14 cellular contexts compared by ENCODE assay signal in genomic region chr6:130708338-130708737, GRCh38.
DNase-seq lines count a peak whose midpoint lies in the region; ATAC-seq and TF ChIP-seq lines count a peak whose summit lies in the region.
"Had no signal": no experiment of that assay in that cellular context is flagged by ENCODE, and none has a peak within 500 bp of the region (broad histone marks: within the 10 kb centered on the region; RNA-seq: fewer than 3 reads in every experiment).

No MANE protein-coding gene starts in this region.

- no peaks in the 10 kb centered on the region for H3K79me2 ChIP-seq in Loucy (ENCODE audit: insufficient read depth, low read length)

- TF ChIP-seq CTCF in Loucy (conservative IDR thresholded peaks at IDR 0.05; ENCODE audit: low read length) (no peak), colonic mucosa (IDR thresholded peaks at IDR 0.05) (no peak), gastrocnemius medialis (IDR thresholded peaks at IDR 0.05 in 4 of 5, conservative IDR thresholded peaks at IDR 0.05 in 1 of 5) (no peak)

- peak overlapping the region; percentile 23 for H3K4me2 ChIP-seq in Loucy (ENCODE audit: low read depth, low read length, poor library complexity, severe bottlenecking)

- H3K9me3 ChIP-seq in Loucy (ENCODE audit: insufficient read depth, low read depth, low read length) (no peaks in the 10 kb centered on the region), colonic mucosa (no peaks in the 10 kb centered on the region), gastrocnemius medialis (no peaks in the 10 kb centered on the region)
- H3K9me3 ChIP-seq: breast epithelium, thyroid gland had no signal

- no peak overlapping the region for H3K27ac Mint-ChIP-seq in T-helper 1 cell treated with Interleukin-12 subunit alpha and Interleukin-12 subunit beta and Interleukin-4 antibody, amounts not matched to agents 30 μg/mL and 1 μg/mL, for 36 hours
- H3K27ac Mint-ChIP-seq: B cell had no signal

- no peak overlapping the region for H3K9ac ChIP-seq in Loucy (ENCODE audit: low read depth, low read length, poor library complexity, severe bottlenecking)
- no peak overlapping the region for H3K9ac ChIP-seq in colonic mucosa (ENCODE audit: low read depth in 2 of 2, low read length in 2 of 2)

- H3K4me1 Mint-ChIP-seq in T-helper 1 cell treated with Interleukin-12 subunit alpha and Interleukin-12 subunit beta and Interleukin-4 antibody, amounts not matched to agents 30 μg/mL and 1 μg/mL, for 36 hours (ENCODE audit: low read depth) = peaks cover 11% of the 10 kb centered on the region
- H3K4me1 Mint-ChIP-seq: B cell had no signal

- peaks cover 4% of the 10 kb centered on the region for H3K36me3 Mint-ChIP-seq in T-helper 1 cell treated with Interleukin-12 subunit alpha and Interleukin-12 subunit beta and Interleukin-4 antibody, amounts not matched to agents 30 μg/mL and 1 μg/mL, for 36 hours (ENCODE audit: low read depth)

- no peaks in the 10 kb centered on the region for H3K27me3 ChIP-seq in Loucy (ENCODE audit: insufficient read depth, low read length, poor library complexity, severe bottlenecking)
- no peaks in the 10 kb centered on the region for H3K27me3 ChIP-seq in colonic mucosa
- H3K27me3 ChIP-seq in gastrocnemius medialis = no peaks in the 10 kb centered on the region
- H3K27me3 ChIP-seq: breast epithelium, thyroid gland had no signal

- no peaks in the 10 kb centered on the region for H3F3A ChIP-seq in Loucy (ENCODE audit: low read depth)

- ATAC-seq in GM18517 (IDR thresholded peaks at IDR 0.05; ENCODE audit: unreplicated experiment) = no peak
- ATAC-seq in gastrocnemius medialis = no peak
- ATAC-seq: esophagus mucosa had no signal

- H3K36me3 ChIP-seq in Loucy (ENCODE audit: insufficient read depth, low read length) (no peaks in the 10 kb centered on the region), colonic mucosa (no peaks in the 10 kb centered on the region), gastrocnemius medialis (no peaks in the 10 kb centered on the region)
- H3K36me3 ChIP-seq: breast epithelium, thyroid gland had no signal

- peaks cover 21% of the 10 kb centered on the region for H3K9me3 Mint-ChIP-seq in T-helper 1 cell treated with Interleukin-12 subunit alpha and Interleukin-12 subunit beta and Interleukin-4 antibody, amounts not matched to agents 30 μg/mL and 1 μg/mL, for 36 hours
- H3K9me3 Mint-ChIP-seq: activated T-cell treated with anti-CD3 and anti-CD28 coated beads, Interleukin-2, amount 50 U/mL, for 4 hours had no signal

- no peak for TF ChIP-seq POLR2A in gastrocnemius medialis (IDR thresholded peaks at IDR 0.05)

- H3K4me3 ChIP-seq in Loucy (ENCODE audit: low read length, poor library complexity, severe bottlenecking) (no peak overlapping the region), colonic mucosa (no peak overlapping the region), gastrocnemius medialis (no peak overlapping the region)
- H3K4me3 ChIP-seq: breast epithelium, thyroid gland had no signal

- H2AFZ ChIP-seq in Loucy (ENCODE audit: low read length) = peak overlapping the region; percentile 77

- intact Hi-C loops in colonic mucosa (cut with DNase I) (loop anchor here (10.0 kb wide), 1 partner anchor 126 kb away; no protein-coding TSS in a partner anchor), gastrocnemius medialis (cut with DNase I; ENCODE audit: low total_unique reads) (no loop called here)

- H3K27ac ChIP-seq in colonic mucosa (no peak overlapping the region), gastrocnemius medialis (no peak overlapping the region)
- H3K27ac ChIP-seq: breast epithelium, thyroid gland had no signal

- no peaks in the 10 kb centered on the region for H3K9me2 ChIP-seq in Loucy (replicated peaks; ENCODE audit: low read depth, low read length)

- no peak for DNase-seq in T-helper 1 cell
- peak; percentile 42 for DNase-seq in dermis blood vessel endothelial cell
- DNase-seq in pulmonary artery endothelial cell (ENCODE audit: low read depth, low spot score) = peak; percentile 10
- DNase-seq in colonic mucosa = no peak
- no peak for DNase-seq in gastrocnemius medialis
- DNase-seq: activated T-cell treated with anti-CD3 and anti-CD28 coated beads, Interleukin-2, amount 50 U/mL, for 4 hours; NCI-H1930; thyroid gland had no signal

- H3K27me3 Mint-ChIP-seq in T-helper 1 cell treated with Interleukin-12 subunit alpha and Interleukin-12 subunit beta and Interleukin-4 antibody, amounts not matched to agents 30 μg/mL and 1 μg/mL, for 36 hours (ENCODE audit: low read depth) = peaks cover 18% of the 10 kb centered on the region

- in situ Hi-C loops in gastrocnemius medialis (cut with MboI; ENCODE audit: low sequenced_read_pairs in 4 of 4) = loop anchor here in 3 of 4 donors (10.0 kb wide), 1 partner anchor 384 kb away; no protein-coding TSS in a partner anchor

- peak overlapping the region; percentile 35 for H3K4me3 Mint-ChIP-seq in T-helper 1 cell treated with Interleukin-12 subunit alpha and Interleukin-12 subunit beta and Interleukin-4 antibody, amounts not matched to agents 30 μg/mL and 1 μg/mL, for 36 hours
- H3K4me3 Mint-ChIP-seq: activated T-cell treated with anti-CD3 and anti-CD28 coated beads, Interleukin-2, amount 50 U/mL, for 4 hours; B cell had no signal

- H4K20me1 ChIP-seq in Loucy (ENCODE audit: insufficient read depth, low read length, poor library complexity, severe bottlenecking) = no peaks in the 10 kb centered on the region

- H3K4me1 ChIP-seq in Loucy (ENCODE audit: insufficient read depth, low read length, poor library complexity, severe bottlenecking) = peaks cover 4% of the 10 kb centered on the region
- no peaks in the 10 kb centered on the region for H3K4me1 ChIP-seq in colonic mucosa
- H3K4me1 ChIP-seq in gastrocnemius medialis = no peaks in the 10 kb centered on the region
- H3K4me1 ChIP-seq: breast epithelium, thyroid gland had no signal

Comparison
In these comparisons a context has a peak if more than half of its experiments do, and no peak if none do; other contexts are left out.
1. DNase-seq: peak in dermis blood vessel endothelial cell (single experiment) and pulmonary artery endothelial cell (single experiment); none in T-helper 1 cell (0 of 5), colonic mucosa (single experiment) and gastrocnemius medialis (0 of 2).